ENCODE assay signal across 12 cellular contexts in genomic region chr21:43774163-43774562, GRCh38. TPM values are rescaled to one million over a fixed set of nuclear protein-coding genes. Genes with fewer than 3 reads are reported as not detected.
DNase-seq lines count a peak whose midpoint lies in the region; ATAC-seq, FAIRE-seq and TF ChIP-seq lines count a peak whose summit lies in the region.
"Had no signal": no experiment of that assay in that cellular context is flagged by ENCODE, and none has a peak within 500 bp of the region (broad histone marks: within the 10 kb centered on the region; RNA-seq: fewer than 3 reads in every experiment).

No MANE protein-coding gene starts in this region.

- H3K79me2 ChIP-seq in DND-41 (ENCODE audit: insufficient read depth, low read length) (peaks cover 13% of the 10 kb centered on the region), astrocyte (ENCODE audit: insufficient read depth, low read length) (peaks cover 16% of the 10 kb centered on the region)

- H3K36me3 Mint-ChIP-seq in astrocyte (ENCODE audit: low read depth, unreplicated experiment) (peaks cover 10% of the 10 kb centered on the region), natural killer cell (no peaks in the 10 kb centered on the region)

- peak overlapping the region in 9 of 10 experiments; percentile 19 to 99 (median 94); a peak in 14 of 20 replicates for H3K4me3 ChIP-seq in BLaER1 treated with 17β-estradiol and CSF1 and Interleukin-3, amounts not matched to agents 10 nM and 100 nM
- no peak overlapping the region for H3K4me3 ChIP-seq in DND-41 (ENCODE audit: low read depth in 1 of 2, low read length in 2 of 2)
- no peak overlapping the region for H3K4me3 ChIP-seq in astrocyte (ENCODE audit: insufficient read depth, low read depth, low read length)

- H3K27me3 Mint-ChIP-seq in astrocyte (ENCODE audit: low read depth, unreplicated experiment), result no peaks in the 10 kb centered on the region
- no peaks in the 10 kb centered on the region for H3K27me3 Mint-ChIP-seq in natural killer cell (ENCODE audit: low read depth in 2 of 2)

- peaks cover 68 to 83% (median 73%) of the 10 kb centered on the region in 10 experiments for H3K4me1 ChIP-seq in BLaER1 treated with 17β-estradiol and CSF1 and Interleukin-3, amounts not matched to agents 10 nM and 100 nM
- H3K4me1 ChIP-seq in DND-41 (ENCODE audit: insufficient read depth, low read length) (peaks cover 39% of the 10 kb centered on the region), astrocyte (ENCODE audit: insufficient read depth, low read length) (peaks cover 12% of the 10 kb centered on the region)

- peak overlapping the region in 2 of 11 experiments; percentile 90 to 95; a peak in 2 of 22 replicates for H3K27ac ChIP-seq in BLaER1 treated with 17β-estradiol and CSF1 and Interleukin-3, amounts not matched to agents 10 nM and 100 nM
- H3K27ac ChIP-seq in DND-41 (ENCODE audit: low read length) (no peak overlapping the region), astrocyte (ENCODE audit: low read depth, low read length) (no peak overlapping the region)

- peaks cover 20 to 34% (median 26%) of the 10 kb centered on the region in 11 experiments; a peak in 21 of 22 replicates for H4K20me1 ChIP-seq in BLaER1 treated with 17β-estradiol and CSF1 and Interleukin-3, amounts not matched to agents 10 nM and 100 nM
- no peaks in the 10 kb centered on the region for H4K20me1 ChIP-seq in DND-41 (ENCODE audit: insufficient read depth, low read length)
- peaks cover 19% of the 10 kb centered on the region for H4K20me1 ChIP-seq in astrocyte (ENCODE audit: insufficient read depth, low read length)

- H3K27ac Mint-ChIP-seq in astrocyte (ENCODE audit: unreplicated experiment) (no peak overlapping the region), natural killer cell (no peak overlapping the region)

- H3K9ac ChIP-seq in BLaER1 treated with 17β-estradiol and CSF1 and Interleukin-3, amounts not matched to agents 10 nM and 100 nM, result peak overlapping the region in 10 of 11 experiments; percentile 42 to 97 (median 92); a peak in 16 of 22 replicates
- no peak overlapping the region for H3K9ac ChIP-seq in DND-41 (ENCODE audit: low read depth, low read length)
- no peak overlapping the region for H3K9ac ChIP-seq in astrocyte (ENCODE audit: low read length)

- no peak for FAIRE-seq in astrocyte (lab: Jason Lieb, UNC)

- H3K4me2 ChIP-seq in BLaER1 treated with 17β-estradiol and CSF1 and Interleukin-3, amounts not matched to agents 10 nM and 100 nM, result peak overlapping the region; percentile 88 to 98 (median 97)
- H3K4me2 ChIP-seq in DND-41 (ENCODE audit: insufficient read depth, low read length) (peak overlapping the region; percentile 94; the same call in 1 of the 2 replicates), astrocyte (ENCODE audit: low read length) (no peak overlapping the region)

- H3K27me3 ChIP-seq in BLaER1 treated with 17β-estradiol and CSF1 and Interleukin-3, amounts not matched to agents 10 nM and 100 nM, result no peaks in the 10 kb centered on the region
- H3K27me3 ChIP-seq in DND-41 (ENCODE audit: insufficient read depth, low read length, poor library complexity), result no peaks in the 10 kb centered on the region
- no peaks in the 10 kb centered on the region for H3K27me3 ChIP-seq in astrocyte (ENCODE audit: insufficient read depth, low read length)

- peak overlapping the region; percentile 42 for H3K4me3 Mint-ChIP-seq in astrocyte (ENCODE audit: unreplicated experiment)
- H3K4me3 Mint-ChIP-seq in natural killer cell, result peak overlapping the region; percentile 89

- H2AFZ ChIP-seq in DND-41 (ENCODE audit: low read depth, low read length), result no peak overlapping the region
- no peak overlapping the region for H2AFZ ChIP-seq in astrocyte (ENCODE audit: low read depth, low read length)

- peaks cover 5% of the 10 kb centered on the region for H3K4me1 Mint-ChIP-seq in astrocyte (ENCODE audit: low read depth, unreplicated experiment)
- H3K4me1 Mint-ChIP-seq in natural killer cell, result peaks cover 30 to 40% of the 10 kb centered on the region in 2 donors

- no peak for DNase-seq in DND-41
- no peak for DNase-seq in astrocyte (ENCODE audit: low read depth)
- no peak for DNase-seq in natural killer cell
- DNase-seq in putamen (ENCODE audit: low spot score), result no peak
- DNase-seq in Right ventricle myocardium superior, result no peak
- DNase-seq: activated effector memory CD4-positive, alpha-beta T cell treated with anti-CD3 and anti-CD28 coated beads, Interleukin-2, amount 50 U/mL, for 16 hours; central memory CD4-positive, alpha-beta T cell; NCI-H146; NCI-H510A treated with DMSO at 0.1 percent for 48 hours; SHP77 treated with DMSO at 0.1 percent for 48 hours had no signal

- ATAC-seq in DND-41 (ENCODE audit: insufficient read depth, low read depth) (no peak), natural killer cell (no peak), HG02610 (IDR thresholded peaks at IDR 0.05; ENCODE audit: unreplicated experiment) (no peak), Right ventricle myocardium superior (ENCODE audit: poor library complexity) (no peak)

- intact Hi-C loops in natural killer cell (cut with micrococcal nuclease) (no loop called here), Right ventricle myocardium superior (cut with DNase I) (no loop called here)

- no peak for TF ChIP-seq CTCF in DND-41 (IDR thresholded peaks at IDR 0.05; ENCODE audit: borderline replicate concordance, extremely low read depth, low read length, poor library complexity, severe bottlenecking)
- TF ChIP-seq CTCF in astrocyte (IDR thresholded peaks at IDR 0.05; ENCODE audit: insufficient read depth, low read depth, low read length), result no peak
- TF ChIP-seq CTCF in natural killer cell (IDR thresholded peaks at IDR 0.05), result no peak

- peaks cover 25 to 41% (median 31%) of the 10 kb centered on the region in 11 experiments for H3K36me3 ChIP-seq in BLaER1 treated with 17β-estradiol and CSF1 and Interleukin-3, amounts not matched to agents 10 nM and 100 nM
- H3K36me3 ChIP-seq in DND-41 (ENCODE audit: insufficient read depth, low read length), result peaks cover 17% of the 10 kb centered on the region
- no peaks in the 10 kb centered on the region for H3K36me3 ChIP-seq in astrocyte (ENCODE audit: insufficient read depth, low read length)

- H3K9me3 ChIP-seq in BLaER1 treated with 17β-estradiol and CSF1 and Interleukin-3, amounts not matched to agents 10 nM and 100 nM (replicated peaks in 1 of 11), result peaks cover 0 to 26% (median 7%) of the 10 kb centered on the region in 11 experiments; a peak in 12 of 22 replicates
- no peaks in the 10 kb centered on the region for H3K9me3 ChIP-seq in DND-41 (ENCODE audit: insufficient read depth, low read length, severe bottlenecking)
- H3K9me3 ChIP-seq in astrocyte (ENCODE audit: insufficient read depth, low read depth, low read length), result no peaks in the 10 kb centered on the region

- H3K9me3 Mint-ChIP-seq in astrocyte (ENCODE audit: unreplicated experiment) (peaks cover 2% of the 10 kb centered on the region), natural killer cell (no peaks in the 10 kb centered on the region)

RNA-seq across cellular contexts. Expression of gene CSTB, which starts 1.9 kb away (rescaled TPM):
- 22.5 and 27.7 TPM in 2 replicates for total RNA-seq in astrocyte
- total RNA-seq in natural killer cell, result 10 to 100 TPM; 18.5 to 23.1 (median 22.7) TPM
- total RNA-seq in Right ventricle myocardium superior, result 36.1 TPM

RNA-seq across cellular contexts. Expression of gene RRP1, which starts 15.2 kb away (rescaled TPM):
- 21.1 and 24.9 TPM in 2 replicates for total RNA-seq in astrocyte
- total RNA-seq in natural killer cell, result 10 to 100 TPM; 15.7 to 24.6 (median 23.7) TPM
- 9.4 TPM for total RNA-seq in Right ventricle myocardium superior

RNA-seq across cellular contexts. Expression of gene PDXK, which starts 55.2 kb away (rescaled TPM):
- total RNA-seq in astrocyte, result 159 and 180 TPM in 2 replicates
- total RNA-seq in natural killer cell, result 10 to 100 TPM; 73.8 to 77.0 (median 74.6) TPM
- 93.8 TPM for total RNA-seq in Right ventricle myocardium superior

Comparison
In these comparisons a context has a peak if more than half of its experiments do, and no peak if none do; other contexts are left out.
1. H3K4me3 ChIP-seq: peak in BLaER1 treated with 17β-estradiol and CSF1 and Interleukin-3, amounts not matched to agents 10 nM and 100 nM (9 of 10); none in DND-41 (0 of 2) and astrocyte (single experiment).
2. H3K9ac ChIP-seq: peak in BLaER1 treated with 17β-estradiol and CSF1 and Interleukin-3, amounts not matched to agents 10 nM and 100 nM (10 of 11); none in DND-41 (single experiment) and astrocyte (single experiment).